Comparison of ENCODE assay signal across 13 cellular contexts in the genomic region with DNA sequence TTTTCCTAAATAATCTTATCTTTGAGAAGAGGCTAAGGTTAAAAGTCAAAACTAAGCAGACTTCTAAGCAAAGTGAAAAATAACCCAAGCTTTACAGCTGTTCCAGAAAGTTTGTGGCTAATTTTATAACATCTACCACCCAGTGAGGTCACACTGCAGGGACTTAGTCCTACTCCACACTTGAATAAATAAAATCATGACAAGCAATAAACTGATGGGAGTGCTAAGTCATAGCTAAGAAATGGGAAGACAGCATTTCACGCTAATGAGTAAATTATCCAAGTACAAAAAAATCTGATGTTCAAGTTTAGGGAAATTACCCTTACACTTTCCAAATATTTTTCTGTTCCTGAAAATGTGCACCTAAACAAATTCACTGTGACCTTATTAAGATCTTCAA. TPM values are rescaled to one million over a fixed set of nuclear protein-coding genes. Genes with fewer than 3 reads are reported as not detected.
DNase-seq lines count a peak whose midpoint lies in the region; ATAC-seq and TF ChIP-seq lines count a peak whose summit lies in the region.
"Had no signal": no experiment of that assay in that cellular context is flagged by ENCODE, and none has a peak within 500 bp of the region (broad histone marks: within the 10 kb centered on the region; RNA-seq: fewer than 3 reads in every experiment).

No MANE protein-coding gene starts in this region.

- no peak for TF ChIP-seq POLR2A in upper lobe of left lung (IDR thresholded peaks at IDR 0.05)

- 69 to 79% methylated on average over 1 of the region's 1 CpG for WGBS in upper lobe of left lung, 2 donors

- H3K9me3 ChIP-seq in Panc1 (ENCODE audit: control insufficient read depth, insufficient read depth, low read depth, low read length) (no peaks in the 10 kb centered on the region), upper lobe of left lung (no peaks in the 10 kb centered on the region)
- H3K9me3 ChIP-seq: testis had no signal

- POLR2A ChIA-PET in Panc1 (lab: Charles Lee): interaction anchor here (0.9 kb wide), 1 partner anchor 49 kb away, joined by 4 read pairs; no protein-coding TSS in a partner anchor

- H3K4me3 ChIP-seq in Panc1 (ENCODE audit: low read depth in 2 of 2, low read length in 2 of 2) (no peak overlapping the region), fibroblast of villous mesenchyme (ENCODE audit: low read depth, low read length) (no peak overlapping the region), upper lobe of left lung (no peak overlapping the region)
- H3K4me3 ChIP-seq: testis had no signal

- H3K4me1 ChIP-seq in Panc1 (ENCODE audit: control insufficient read depth, insufficient read depth, low read length) (peaks cover 73% of the 10 kb centered on the region), upper lobe of left lung (peaks cover 19 to 36% (median 30%) of the 10 kb centered on the region in 4 donors)
- H3K4me1 ChIP-seq: testis had no signal

- DNase-seq in Panc1 (ENCODE audit: low read depth, low spot score): no peak
- DNase-seq in fibroblast of villous mesenchyme (ENCODE audit: low read depth): peak; percentile 89
- no peak for DNase-seq in upper lobe of left lung
- DNase-seq in DMS153 (lab: John Stamatoyannopoulos, UW): no peak
- no peak for DNase-seq in NCI-H774 (lab: John Stamatoyannopoulos, UW)
- no peak for DNase-seq in stimulated activated CD4-positive, alpha-beta T cell treated with anti-CD3 and anti-CD28 coated beads, Interleukin-15, amount 100 ng/mL, for 24 hours
- DNase-seq: DMS53; NCI-H146; stimulated activated CD4-positive, alpha-beta T cell treated with anti-CD3 and anti-CD28 coated beads, Interleukin-2, amount 100 ng/mL, for 24 hours had no signal

- H3K36me3 Mint-ChIP-seq in nephron (ENCODE audit: low read depth): peaks cover 46% of the 10 kb centered on the region

- ATAC-seq in Panc1 (peak; percentile 66; the same call in 1 of the 2 replicates), upper lobe of left lung (ENCODE audit: low FRiP score in 2 of 2) (peak in 1 of 2 donors; percentile 56), GM18520 (IDR thresholded peaks at IDR 0.05; ENCODE audit: unreplicated experiment) (no peak)

- TF ChIP-seq EP300 in upper lobe of left lung (IDR thresholded peaks at IDR 0.05): no peak

- peaks cover 76% of the 10 kb centered on the region for H3K4me1 Mint-ChIP-seq in nephron

- H3K36me3 ChIP-seq in Panc1 (ENCODE audit: control insufficient read depth, insufficient read depth, low read length): no peaks in the 10 kb centered on the region
- no peaks in the 10 kb centered on the region for H3K36me3 ChIP-seq in upper lobe of left lung

- H3K27ac ChIP-seq in Panc1 (ENCODE audit: low read length): peak overlapping the region; percentile 86
- H3K27ac ChIP-seq in upper lobe of left lung: peak overlapping the region; percentile 33 to 83 (median 54)

- no peaks in the 10 kb centered on the region for H3K9me3 Mint-ChIP-seq in nephron
- H3K9me3 Mint-ChIP-seq: T-helper 2 cell treated with Interferon-gamma antibody and Interleukin-4, amounts not matched to agents 5 μg/mL and 100 μg/mL, for 36 hours had no signal

- TF ChIP-seq CTCF in Panc1 (IDR thresholded peaks at IDR 0.05): no peak
- TF ChIP-seq CTCF in fibroblast of villous mesenchyme (IDR thresholded peaks at IDR 0.05; ENCODE audit: insufficient read depth, low read depth, low read length): no peak
- no peak for TF ChIP-seq CTCF in nephron (IDR thresholded peaks at IDR 0.05; ENCODE audit: unreplicated experiment in 3 of 3)
- TF ChIP-seq CTCF in upper lobe of left lung (IDR thresholded peaks at IDR 0.05): no peak

- H3K27ac Mint-ChIP-seq in nephron: peak overlapping the region; percentile 93 to 95 (median 94)
- H3K27ac Mint-ChIP-seq: T-helper 2 cell treated with Interferon-gamma antibody and Interleukin-4, amounts not matched to agents 5 μg/mL and 100 μg/mL, for 36 hours had no signal

- H3K27me3 Mint-ChIP-seq in nephron (ENCODE audit: low read depth): no peaks in the 10 kb centered on the region

- H3K27me3 ChIP-seq in Panc1 (ENCODE audit: control insufficient read depth, insufficient read depth, low read length) (no peaks in the 10 kb centered on the region), upper lobe of left lung (no peaks in the 10 kb centered on the region)
- H3K27me3 ChIP-seq: testis had no signal

- intact Hi-C loops in Panc1 (cut with micrococcal nuclease; ENCODE audit: unreplicated experiment): no loop called here

- CTCF ChIA-PET in Panc1 (lab: Charles Lee): no interaction called here

- BruUV-seq in Panc1 (replicated peaks; lab: Mats Ljungman, UMichigan): no TSS peak

- peak overlapping the region in 1 of 3 experiments; percentile 32 for H3K4me3 Mint-ChIP-seq in nephron
- H3K4me3 Mint-ChIP-seq: T-helper 2 cell treated with Interferon-gamma antibody and Interleukin-4, amounts not matched to agents 5 μg/mL and 100 μg/mL, for 36 hours had no signal

- in situ Hi-C loops in Panc1 (cut with HindIII; ENCODE audit: low pct_unique_long_range_greater_than_20kb, low sequenced_read_pairs): no loop called here

RNA-seq across cellular contexts. Expression of a gene that starts 47.7 kb away (rescaled TPM):
- total RNA-seq in Panc1 (2021; ENCODE audit: unreplicated experiment) (37.5 TPM), fibroblast of villous mesenchyme (2.6 and 8.4 TPM in 2 replicates), upper lobe of left lung (10 to 100 TPM; 21.8 to 54.9 (median 41.7) TPM)
- polyA plus RNA-seq in Panc1 (2012; ENCODE audit: insufficient read length): 22.8 TPM
